Comparison of ENCODE assay signal across 10 cellular contexts in genomic region chr7:158512042-158512441, GRCh38.
"Had no signal": no experiment of that assay in that cellular context is flagged by ENCODE, and none has a peak within 500 bp of the region (broad histone marks: within the 10 kb centered on the region; RNA-seq: fewer than 3 reads in every experiment).

No MANE protein-coding gene starts in this region.

- H3K9ac ChIP-seq: KMS-11 had no signal

- ATAC-seq: GM23338 had no signal

- H3K27ac ChIP-seq: HL-60, KMS-11 had no signal

- H3K4me3 ChIP-seq: GM23338 had no signal

- H2AFZ ChIP-seq: GM23338 had no signal

- DNase-seq: H9, HCEC 1CT, HFFc6, IMR-90, KBM-7 had no signal

- FAIRE-seq: H1, H54 had no signal

- H3K4me2 ChIP-seq: GM23338, KMS-11 had no signal
